In the genomic region with DNA sequence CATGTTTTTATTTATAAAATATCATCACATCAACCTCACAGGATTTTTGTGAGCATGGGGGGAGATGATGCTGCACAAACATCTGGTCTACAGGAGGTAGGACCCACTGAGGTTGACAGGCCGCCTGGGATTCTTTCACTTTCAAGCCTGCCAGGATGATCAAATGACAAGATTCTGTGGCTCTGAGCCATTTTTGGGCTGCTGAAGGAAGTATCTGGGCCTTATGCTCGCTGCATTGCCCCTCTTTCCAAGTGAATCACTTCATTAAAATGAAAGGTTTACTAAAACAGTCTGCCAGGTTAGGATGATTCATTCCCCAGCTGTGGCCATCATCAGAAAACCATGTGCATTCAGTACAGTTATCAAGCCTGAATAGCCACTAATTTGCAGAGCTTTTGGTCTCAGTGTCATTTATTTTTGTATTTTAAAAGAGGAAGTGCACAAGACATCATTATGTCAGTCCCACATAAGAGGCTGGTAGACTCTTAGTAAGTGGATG, we compare ENCODE assay signal across 9 cellular contexts. TPM values are rescaled to one million over a fixed set of nuclear protein-coding genes. Genes with fewer than 3 reads are reported as not detected.
DNase-seq lines count a peak whose midpoint lies in the region; ATAC-seq and TF ChIP-seq lines count a peak whose summit lies in the region.
"Had no signal": no experiment of that assay in that cellular context is flagged by ENCODE, and none has a peak within 500 bp of the region (broad histone marks: within the 10 kb centered on the region; RNA-seq: fewer than 3 reads in every experiment).

No MANE protein-coding gene starts in this region.

- intact Hi-C loops in adrenal gland (cut with DNase I) = no loop called here

- no peak for TF ChIP-seq POLR2A in adrenal gland (IDR thresholded peaks at IDR 0.05)

- H3K4me3 ChIP-seq in AG04449 (ENCODE audit: low read depth, low read length) (peak overlapping the region; percentile 33), adrenal gland (no peak overlapping the region)

- POLR2A ChIA-PET in AG04449 (lab: Yijun Ruan, JAX) = interaction anchor here (0.7 to 0.9 kb wide), 2 partner anchors 9 to 34 kb away, joined by 3 read pairs; no protein-coding TSS in a partner anchor

- no peaks in the 10 kb centered on the region for H3K36me3 ChIP-seq in adrenal gland (replicated peaks in 1 of 2)

- H3K27ac ChIP-seq in adrenal gland = peak overlapping the region; percentile 1 to 75 (median 43)

- peak; percentile 83 for DNase-seq in AG04449 (ENCODE audit: low read depth, low spot score)
- peak; percentile 48 to 88 (median 81) for DNase-seq in adrenal gland
- no peak for DNase-seq in left lobe of liver (ENCODE audit: low spot score)
- no peak for DNase-seq in NCI-H187 treated with DMSO at 0.1 percent for 48 hours (lab: John Stamatoyannopoulos, UW)
- no peak for DNase-seq in T-helper 1 cell
- DNase-seq in hypothalamus (lab: John Stamatoyannopoulos, UW) = no peak
- DNase-seq: activated naive CD8-positive, alpha-beta T cell treated with anti-CD3 and anti-CD28 coated beads, Interleukin-2, amount 10 ng/mL, durations not matched to agents 7 days and 5 days had no signal

- 4 to 10% (median 8%) methylated on average over 2 of the region's 2 CpGs for WGBS in adrenal gland, 4 donors

- no peaks in the 10 kb centered on the region for H3K9me3 ChIP-seq in adrenal gland (replicated peaks in 1 of 3)

- CTCF ChIA-PET in AG04449 (lab: Yijun Ruan, JAX) = interaction anchor here (0.7 to 2.5 kb wide), 6 partner anchors 8 to 292 kb away, joined by 3 to 8 read pairs (median 4); no protein-coding TSS in a partner anchor

- TF ChIP-seq CTCF in AG04449 (IDR thresholded peaks at IDR 0.05; ENCODE audit: insufficient read depth, low read length, missing control alignments) (no peak), adrenal gland (IDR thresholded peaks at IDR 0.05) (no peak)

- peak; percentile 67 for ATAC-seq in GM19328 (IDR thresholded peaks at IDR 0.05; ENCODE audit: unreplicated experiment)
- peak; percentile 82 for ATAC-seq in HG03469 (IDR thresholded peaks at IDR 0.05; ENCODE audit: unreplicated experiment)
- ATAC-seq in left lobe of liver = peak; percentile 37

- peaks cover 20 to 33% of the 10 kb centered on the region in 2 donors for H3K4me1 ChIP-seq in adrenal gland (replicated peaks in 1 of 2)

- H3K27me3 ChIP-seq in adrenal gland = no peaks in the 10 kb centered on the region

RNA-seq across cellular contexts. Expression of gene STARD13, which starts 34.4 kb away (rescaled TPM):
- total RNA-seq in adrenal gland (10 to 100 TPM; 14.6 to 79.8 (median 40.2) TPM), left lobe of liver (14.1 TPM)
- polyA plus RNA-seq in adrenal gland = 10 to 100 TPM; 10.5 to 14.4 (median 13.1) TPM

Comparison
In these comparisons a context has a peak if more than half of its experiments do, and no peak if none do; other contexts are left out.
1. DNase-seq: peak in AG04449 (single experiment) and adrenal gland (7 of 7); none in left lobe of liver (single experiment), NCI-H187 treated with DMSO at 0.1 percent for 48 hours (single experiment), T-helper 1 cell (0 of 5) and hypothalamus (0 of 51).
2. Peak in every context shown above with its lines, with median percentiles within 50 percentile points of each other: ATAC-seq.